10 cellular contexts compared by ENCODE assay signal in genomic region chr5:78526049-78526525, GRCh38.
DNase-seq lines count a peak whose midpoint lies in the region; ATAC-seq, FAIRE-seq and TF ChIP-seq lines count a peak whose summit lies in the region.
"Had no signal": no experiment of that assay in that cellular context is flagged by ENCODE, and none has a peak within 500 bp of the region (broad histone marks: within the 10 kb centered on the region; RNA-seq: fewer than 3 reads in every experiment).

No MANE protein-coding gene starts in this region.

- TF ChIP-seq RAD21 in HepG2 (CRISPR knock-in tag; IDR thresholded peaks at IDR 0.05), result no peak

- no peak for TF ChIP-seq EP300 in HepG2 (IDR thresholded peaks at IDR 0.05; ENCODE audit: low read depth in 2 of 2, low read length in 2 of 2)
- no peak for TF ChIP-seq EP300 in HepG2 (CRISPR knock-in tag; IDR thresholded peaks at IDR 0.05; ENCODE audit: borderline replicate concordance)

- no peak for FAIRE-seq in HepG2 (lab: Jason Lieb, UNC)

- DNase-seq in cardiac muscle cell (ENCODE audit: low read depth in 1 of 2, low spot score in 1 of 2), result peak in 1 of 2 donors; percentile 73
- DNase-seq in cardiac septum (ENCODE audit: low spot score), result no peak
- peak; percentile 94 for DNase-seq in mammary epithelial cell
- DNase-seq in lung (ENCODE audit: low spot score), result no peak
- no peak for DNase-seq in NCI-H1930 (lab: John Stamatoyannopoulos, UW)
- no peak for DNase-seq in HepG2 (ENCODE audit: low spot score)
- no peak for DNase-seq in CD8-positive, alpha-beta T cell
- no peak for DNase-seq in activated naive CD4-positive, alpha-beta T cell treated with anti-CD3 and anti-CD28 coated beads for 36 hours
- DNase-seq: activated naive CD4-positive, alpha-beta T cell treated with anti-CD3 and anti-CD28 coated beads, Interleukin-2, amount 50 U/mL, for 16 hours; MM.1S had no signal

- no peak for TF ChIP-seq CTCF in cardiac muscle cell (IDR thresholded peaks at IDR 0.05; ENCODE audit: low read depth, low read length)
- no peak for TF ChIP-seq CTCF in mammary epithelial cell (conservative IDR thresholded peaks at IDR 0.05 in 1 of 2, IDR thresholded peaks at IDR 0.05 in 1 of 2; ENCODE audit: extremely low read depth in 1 of 2, insufficient read depth in 1 of 2, low read depth in 1 of 2, low read length in 2 of 2)
- TF ChIP-seq CTCF in lung (IDR thresholded peaks at IDR 0.05; ENCODE audit: control extremely low read depth, extremely low read depth), result no peak
- TF ChIP-seq CTCF in HepG2 (CRISPR knock-in tag; IDR thresholded peaks at IDR 0.05), result no peak
- no peak for TF ChIP-seq CTCF in CD8-positive, alpha-beta T cell (IDR thresholded peaks at IDR 0.05)

- H3K9me3 ChIP-seq in cardiac muscle cell (ENCODE audit: low read depth) (no peaks in the 10 kb centered on the region), mammary epithelial cell (replicated peaks; ENCODE audit: insufficient read depth, low read length) (no peaks in the 10 kb centered on the region), lung (ENCODE audit: control insufficient read depth in 2 of 2, insufficient read depth in 1 of 2, low read length in 1 of 2) (peaks cover 0 to 1% of the 10 kb centered on the region in 2 donors), HepG2 (ENCODE audit: low read length) (no peaks in the 10 kb centered on the region)
- H3K9me3 ChIP-seq in CD8-positive, alpha-beta T cell (ENCODE audit: low read length), result no peaks in the 10 kb centered on the region

- in situ Hi-C loops in mammary epithelial cell (cut with MboI; ENCODE audit: low sequenced_read_pairs in 2 of 2) (no loop called here), HepG2 (cut with HindIII; ENCODE audit: extremely low pct_ligation_motif_present, low pct_unique_long_range_greater_than_20kb) (no loop called here)

- peak overlapping the region; percentile 63 for H3K27ac ChIP-seq in cardiac muscle cell
- H3K27ac ChIP-seq in mammary epithelial cell (ENCODE audit: insufficient read depth, low read depth, low read length), result peak overlapping the region; percentile 98
- H3K27ac ChIP-seq in lung (ENCODE audit: low read depth in 1 of 2, low read length in 1 of 2), result peak overlapping the region; percentile 60 to 72
- H3K27ac ChIP-seq in HepG2 (ENCODE audit: extremely low read length, insufficient read depth, low read length), result no peak overlapping the region
- H3K27ac ChIP-seq in CD8-positive, alpha-beta T cell (ENCODE audit: low read depth, low read length), result no peak overlapping the region

- intact Hi-C loops in cardiac septum (cut with DNase I), result loop anchor here (5.0 kb wide), 1 partner anchor 39 kb away; no protein-coding TSS in a partner anchor
- intact Hi-C loops in mammary epithelial cell (cut with micrococcal nuclease), result no loop called here
- intact Hi-C loops in HepG2 (cut with micrococcal nuclease; ENCODE audit: unreplicated experiment), result no loop called here
- intact Hi-C loops in CD8-positive, alpha-beta T cell (cut with DNase I, micrococcal nuclease), result no loop called here
- intact Hi-C loops in activated naive CD4-positive, alpha-beta T cell treated with anti-CD3 and anti-CD28 coated beads for 36 hours (cut with micrococcal nuclease), result no loop called here

- H4K20me1 ChIP-seq in mammary epithelial cell (ENCODE audit: insufficient read depth, low read length) (no peaks in the 10 kb centered on the region), HepG2 (ENCODE audit: insufficient read depth, low read length) (no peaks in the 10 kb centered on the region)

- no TSS peak for BruUV-seq in mammary epithelial cell (replicated peaks; lab: Mats Ljungman, UMichigan)
- no TSS peak for BruUV-seq in HepG2 (replicated peaks; lab: Mats Ljungman, UMichigan)

- no peak overlapping the region for H3K27ac Mint-ChIP-seq in CD8-positive, alpha-beta T cell
- no peak overlapping the region for H3K27ac Mint-ChIP-seq in activated naive CD4-positive, alpha-beta T cell treated with anti-CD3 and anti-CD28 coated beads for 36 hours

- no peaks in the 10 kb centered on the region for H3K4me1 Mint-ChIP-seq in CD8-positive, alpha-beta T cell (ENCODE audit: low read depth)
- H3K4me1 Mint-ChIP-seq in activated naive CD4-positive, alpha-beta T cell treated with anti-CD3 and anti-CD28 coated beads for 36 hours (ENCODE audit: low read depth), result no peaks in the 10 kb centered on the region

- H3K4me2 ChIP-seq in mammary epithelial cell (ENCODE audit: insufficient read depth, low read depth, low read length) (peak overlapping the region; percentile 32), HepG2 (ENCODE audit: low read depth, low read length) (no peak overlapping the region)

- peak overlapping the region; percentile 68 for H3K9ac ChIP-seq in mammary epithelial cell (ENCODE audit: insufficient read depth, low read length)
- no peak overlapping the region for H3K9ac ChIP-seq in HepG2 (ENCODE audit: insufficient read depth, low read depth, low read length)

- TF ChIP-seq POLR2A in HepG2 (IDR thresholded peaks at IDR 0.05; ENCODE audit: insufficient read depth in 1 of 2, low read depth in 2 of 2, low read length in 2 of 2), result no peak

- H3K36me3 ChIP-seq in cardiac muscle cell, result no peaks in the 10 kb centered on the region
- H3K36me3 ChIP-seq in mammary epithelial cell (ENCODE audit: insufficient read depth, low read length), result peaks cover 3% of the 10 kb centered on the region
- no peaks in the 10 kb centered on the region for H3K36me3 ChIP-seq in lung (ENCODE audit: control insufficient read depth in 2 of 2, insufficient read depth in 2 of 2, low read length in 2 of 2)
- H3K36me3 ChIP-seq in HepG2 (replicated peaks in 1 of 2; ENCODE audit: control insufficient read depth in 1 of 2, insufficient read depth in 2 of 2, low read length in 2 of 2), result peaks cover 0 to 4% of the 10 kb centered on the region in 2 experiments; a peak in 2 of 5 replicates
- H3K36me3 ChIP-seq in CD8-positive, alpha-beta T cell (ENCODE audit: insufficient read depth, low read length), result no peaks in the 10 kb centered on the region

- dilution Hi-C loops in mammary epithelial cell (cut with HindIII; ENCODE audit: low sequenced_read_pairs), result loop anchor here (5.0 kb wide), 1 partner anchor 66 kb away; no protein-coding TSS in a partner anchor

- 70% methylated on average over 7 of the region's 7 CpGs for WGBS in mammary epithelial cell (ENCODE audit: low coverage, missing lambda C conversion rate)
- WGBS in lung, 2 donors, result 76 to 86% methylated on average over 7 of the region's 7 CpGs
- WGBS in HepG2 (ENCODE audit: low lambda C conversion rate), result 95% methylated on average over 7 of the region's 7 CpGs

- H2AFZ ChIP-seq in mammary epithelial cell (ENCODE audit: low read depth, low read length) (peak overlapping the region; percentile 7), HepG2 (ENCODE audit: low read length) (no peak overlapping the region)

- peaks cover 6% of the 10 kb centered on the region for H3K27me3 Mint-ChIP-seq in CD8-positive, alpha-beta T cell (ENCODE audit: low read depth)
- peaks cover 10% of the 10 kb centered on the region for H3K27me3 Mint-ChIP-seq in activated naive CD4-positive, alpha-beta T cell treated with anti-CD3 and anti-CD28 coated beads for 36 hours (ENCODE audit: low read depth)

- H3K4me3 Mint-ChIP-seq in CD8-positive, alpha-beta T cell, result no peak overlapping the region
- no peak overlapping the region for H3K4me3 Mint-ChIP-seq in activated naive CD4-positive, alpha-beta T cell treated with anti-CD3 and anti-CD28 coated beads for 36 hours

- H3K79me2 ChIP-seq in mammary epithelial cell (ENCODE audit: insufficient read depth, low read length), result peaks cover 61% of the 10 kb centered on the region
- H3K79me2 ChIP-seq in HepG2 (ENCODE audit: insufficient read depth, low read length), result peaks cover 5% of the 10 kb centered on the region

- H3K9me3 Mint-ChIP-seq in CD8-positive, alpha-beta T cell, result no peaks in the 10 kb centered on the region
- no peaks in the 10 kb centered on the region for H3K9me3 Mint-ChIP-seq in activated naive CD4-positive, alpha-beta T cell treated with anti-CD3 and anti-CD28 coated beads for 36 hours

- CTCF ChIA-PET in mammary epithelial cell (lab: Charles Lee; ENCODE audit: low non-redundant PET) (interaction anchor here (0.6 kb wide), 1 partner anchor 25 kb away, joined by 3 read pairs; no protein-coding TSS in a partner anchor), HepG2 (lab: Yijun Ruan, JAX; ENCODE audit: low intra/inter-chr PET ratio, low total read pairs) (no interaction called here)
- CTCF ChIA-PET in CD8-positive, alpha-beta T cell (lab: Charles Lee), result no interaction called here
- CTCF ChIA-PET in activated naive CD4-positive, alpha-beta T cell treated with anti-CD3 and anti-CD28 coated beads for 36 hours (lab: Charles Lee), result no interaction called here

- H3K4me3 ChIP-seq in cardiac muscle cell, result no peak overlapping the region
- H3K4me3 ChIP-seq in mammary epithelial cell (replicated peaks in 1 of 3; ENCODE audit: insufficient read depth in 1 of 3, low read depth in 2 of 3, low read length in 3 of 3), result no peak overlapping the region
- no peak overlapping the region for H3K4me3 ChIP-seq in lung
- no peak overlapping the region for H3K4me3 ChIP-seq in HepG2 (replicated peaks in 1 of 3; ENCODE audit: insufficient read depth in 1 of 3, low read depth in 2 of 3, low read length in 3 of 3)
- H3K4me3 ChIP-seq in CD8-positive, alpha-beta T cell (ENCODE audit: low read depth, low read length), result no peak overlapping the region

- POLR2A ChIA-PET in HepG2 (lab: Yijun Ruan, JAX), result no interaction called here
- POLR2A ChIA-PET in CD8-positive, alpha-beta T cell (lab: Charles Lee), result no interaction called here

- no peaks in the 10 kb centered on the region for H3K36me3 Mint-ChIP-seq in CD8-positive, alpha-beta T cell
- no peaks in the 10 kb centered on the region for H3K36me3 Mint-ChIP-seq in activated naive CD4-positive, alpha-beta T cell treated with anti-CD3 and anti-CD28 coated beads for 36 hours (ENCODE audit: low read depth)

- H3K4me1 ChIP-seq in cardiac muscle cell (ENCODE audit: low read depth), result peaks cover 80% of the 10 kb centered on the region
- peaks cover 50% of the 10 kb centered on the region for H3K4me1 ChIP-seq in mammary epithelial cell (ENCODE audit: insufficient read depth, low read length)
- H3K4me1 ChIP-seq in lung (ENCODE audit: control insufficient read depth in 2 of 2, insufficient read depth in 2 of 2, low read length in 2 of 2), result peaks cover 13 to 14% of the 10 kb centered on the region in 2 donors
- H3K4me1 ChIP-seq in HepG2 (ENCODE audit: insufficient read depth, low read length), result peaks cover 28% of the 10 kb centered on the region
- no peaks in the 10 kb centered on the region for H3K4me1 ChIP-seq in CD8-positive, alpha-beta T cell (ENCODE audit: insufficient read depth, low read length)

- no peaks in the 10 kb centered on the region for H3K27me3 ChIP-seq in cardiac muscle cell
- H3K27me3 ChIP-seq in mammary epithelial cell (ENCODE audit: insufficient read depth, low read length), result no peaks in the 10 kb centered on the region
- no peaks in the 10 kb centered on the region for H3K27me3 ChIP-seq in lung (ENCODE audit: control insufficient read depth, insufficient read depth)
- H3K27me3 ChIP-seq in HepG2 (ENCODE audit: control insufficient read depth in 1 of 2, insufficient read depth in 2 of 2, low read length in 2 of 2), result no peaks in the 10 kb centered on the region
- no peaks in the 10 kb centered on the region for H3K27me3 ChIP-seq in CD8-positive, alpha-beta T cell (ENCODE audit: insufficient read depth, low read length)

- ATAC-seq in lung (ENCODE audit: insufficient read depth, low FRiP score) (peak; percentile 70), HepG2 (no peak)
- no peak for ATAC-seq in CD8-positive, alpha-beta T cell

TF ChIP-seq in HepG2, 621 proteins besides CTCF, POLR2A, EP300 and RAD21 (continues in another document):
- TF ChIP-seq KDM5A (IDR thresholded peaks at IDR 0.05; ENCODE audit: borderline replicate concordance, low read length), result no peak

Comparison
In these comparisons a context has a peak if more than half of its experiments do, and no peak if none do; other contexts are left out.
1. H3K27ac ChIP-seq: peak in cardiac muscle cell (single experiment), mammary epithelial cell (single experiment) and lung (2 of 2); none in HepG2 (single experiment) and CD8-positive, alpha-beta T cell (single experiment).